ENCODE assay signal across 8 cellular contexts in genomic region chr7:151782598-151783448, GRCh38.
A peak's percentile ranks its signal among the peaks of the same experiment; 100 is the strongest.
DNase-seq lines count a peak whose midpoint lies in the region; FAIRE-seq and TF ChIP-seq lines count a peak whose summit lies in the region.

No MANE protein-coding gene starts in this region.

- H3K9ac ChIP-seq in kidney (ENCODE audit: low read length in 2 of 2), result no peak overlapping the region

- DNase-seq in GF-D8 (lab: John Stamatoyannopoulos, UW), result peak; percentile 12
- peak; percentile 98 for DNase-seq in H7
- no peak for DNase-seq in LNCaP clone FGC (ENCODE audit: low read depth)
- peak; percentile 40 to 61 (median 53) for DNase-seq in activated CD4-positive, CD25-positive, alpha-beta regulatory T cell (lab: John Stamatoyannopoulos, UW)
- peak; percentile 52 to 55 for DNase-seq in cardiac fibroblast (ENCODE audit: low read depth in 2 of 2)
- peak; percentile 92 for DNase-seq in kidney
- peak; percentile 77 to 81 for DNase-seq in stimulated activated CD4-positive, alpha-beta T cell treated with anti-CD3 and anti-CD28 coated beads, Interleukin-2, amount 100 ng/mL, for 24 hours
- no peak for DNase-seq in SKM-1 (lab: John Stamatoyannopoulos, UW; ENCODE audit: unreplicated experiment)

- H3K4me1 ChIP-seq in kidney (ENCODE audit: control insufficient read depth in 1 of 2, insufficient read depth in 1 of 2, low read depth in 1 of 2, low read length in 2 of 2), result peaks cover 0 to 6% of the 10 kb centered on the region in 2 donors

- intact Hi-C loops in kidney (cut with DNase I), result loop anchor here (10.0 kb wide), 1 partner anchor 152 kb away; no protein-coding TSS in a partner anchor

- no peaks in the 10 kb centered on the region for H3K9me3 ChIP-seq in kidney (ENCODE audit: control insufficient read depth in 1 of 2, low read length in 2 of 2)

- H3K27me3 ChIP-seq in H7 (ENCODE audit: control insufficient read depth, insufficient read depth, low read length), result peaks cover 3% of the 10 kb centered on the region; the same call in 1 of the 2 replicates

- H3K27ac ChIP-seq in kidney (ENCODE audit: low read depth in 2 of 2, low read length in 2 of 2), result peak overlapping the region in 1 of 2 donors; percentile 7

- no peak for FAIRE-seq in kidney (lab: Jason Lieb, UNC)

- TF ChIP-seq CTCF in LNCaP clone FGC (IDR thresholded peaks at IDR 0.05; ENCODE audit: control insufficient read depth, extremely low read depth, insufficient read depth) (peak; percentile 84), cardiac fibroblast (IDR thresholded peaks at IDR 0.05; ENCODE audit: low read depth, low read length) (peak; percentile 81), kidney (IDR thresholded peaks at IDR 0.05; ENCODE audit: borderline replicate concordance, extremely low read depth, insufficient read depth) (peak; percentile 76)

- H3K36me3 ChIP-seq in H7 (replicated peaks; ENCODE audit: control insufficient read depth, insufficient read depth, low read length) (no peaks in the 10 kb centered on the region), kidney (ENCODE audit: control insufficient read depth in 1 of 2, insufficient read depth in 2 of 2, low read length in 2 of 2) (peaks cover 0 to 5% of the 10 kb centered on the region in 2 donors)

- H3K4me3 ChIP-seq in H7 (ENCODE audit: insufficient read depth, low read depth, low read length), result no peak overlapping the region
- no peak overlapping the region for H3K4me3 ChIP-seq in LNCaP clone FGC (ENCODE audit: low read depth, low read length)
- H3K4me3 ChIP-seq in cardiac fibroblast (replicated peaks in 1 of 2; ENCODE audit: low read depth in 2 of 2, low read length in 2 of 2), result peak overlapping the region; percentile 17 to 21
- peak overlapping the region; percentile 36 to 49 for H3K4me3 ChIP-seq in kidney (ENCODE audit: low read length in 2 of 2)

Comparison
In these comparisons a context has a peak if more than half of its experiments do, and no peak if none do; other contexts are left out.
1. DNase-seq: peak in GF-D8 (single experiment), H7 (single experiment), activated CD4-positive, CD25-positive, alpha-beta regulatory T cell (4 of 4), cardiac fibroblast (2 of 2), kidney (single experiment) and stimulated activated CD4-positive, alpha-beta T cell treated with anti-CD3 and anti-CD28 coated beads, Interleukin-2, amount 100 ng/mL, for 24 hours (2 of 2); none in LNCaP clone FGC (single experiment) and SKM-1 (single experiment).
2. H3K4me3 ChIP-seq: peak in cardiac fibroblast (2 of 2) and kidney (2 of 2); none in H7 (single experiment) and LNCaP clone FGC (single experiment).
3. Peak in every context shown above with its lines, with median percentiles within 50 percentile points of each other: CTCF ChIP-seq.